In genomic region chr17:76411247-76411646, GRCh38 we compare ENCODE assay signal across 17 cellular contexts. TPM values are rescaled to one million over a fixed set of nuclear protein-coding genes. Genes with fewer than 3 reads are reported as not detected.
A peak's percentile ranks its signal among the peaks of the same experiment; 100 is the strongest.
DNase-seq lines count a peak whose midpoint lies in the region; ATAC-seq and TF ChIP-seq lines count a peak whose summit lies in the region.
"Had no signal": no experiment of that assay in that cellular context is flagged by ENCODE, and none has a peak within 500 bp of the region (broad histone marks: within the 10 kb centered on the region; RNA-seq: fewer than 3 reads in every experiment).

No MANE protein-coding gene starts in this region.

- intact Hi-C loops in activated CD4-positive, alpha-beta T cell treated with anti-CD3 and anti-CD28 coated beads, Interleukin-2, amount 10 ng/mL, durations not matched to agents 24 days and 14 days (cut with micrococcal nuclease) = no loop called here
- intact Hi-C loops in upper lobe of right lung (cut with DNase I) = no loop called here

- no peak overlapping the region for H3K4ac ChIP-seq in neuronal stem cell (ENCODE audit: low read length)

- H3K4me3 ChIP-seq in neuronal stem cell (ENCODE audit: low read length in 2 of 2) (no peak overlapping the region), upper lobe of right lung (no peak overlapping the region), foreskin fibroblast (ENCODE audit: low read depth in 1 of 2, low read length in 2 of 2) (no peak overlapping the region)
- H3K4me3 ChIP-seq: A549 had no signal

- no peak overlapping the region for H2AK5ac ChIP-seq in neuronal stem cell (ENCODE audit: low read depth, low read length)

- H3K36me3 Mint-ChIP-seq in activated CD4-positive, alpha-beta T cell treated with anti-CD3 and anti-CD28 coated beads, Interleukin-2, amount 10 ng/mL, durations not matched to agents 24 days and 14 days (ENCODE audit: low read depth) = peaks cover 4% of the 10 kb centered on the region
- H3K36me3 Mint-ChIP-seq in T-helper 17 cell (ENCODE audit: low read depth) = no peaks in the 10 kb centered on the region

- DNase-seq in activated CD4-positive, alpha-beta T cell treated with anti-CD3 and anti-CD28 coated beads, Interleukin-2, amount 10 ng/mL, durations not matched to agents 24 days and 14 days = peak; percentile 54
- no peak for DNase-seq in activated CD4-positive, alpha-beta T cell treated with anti-CD3 and anti-CD28 coated beads, Interleukin-2, amount 50 U/mL, for 1 hour
- DNase-seq in T-helper 17 cell (no peak), neuronal stem cell (ENCODE audit: low spot score) (no peak), upper lobe of right lung (peak; percentile 40), foreskin fibroblast (no peak), putamen (ENCODE audit: low spot score) (no peak)
- DNase-seq: AML-193; Caco-2; CD4-positive, alpha-beta T cell; H9 had no signal

- H3K23ac ChIP-seq in neuronal stem cell (ENCODE audit: low read depth, low read length, poor library complexity) = no peak overlapping the region

- peaks cover 2 to 32% of the 10 kb centered on the region in 2 donors for H3K36me3 ChIP-seq in neuronal stem cell (replicated peaks in 1 of 2; ENCODE audit: control insufficient read depth in 2 of 2, insufficient read depth in 2 of 2, low read length in 2 of 2)
- H3K36me3 ChIP-seq in upper lobe of right lung = no peaks in the 10 kb centered on the region

- H4K91ac ChIP-seq in neuronal stem cell (ENCODE audit: low read depth, low read length, poor library complexity) = no peak overlapping the region

- H3K79me1 ChIP-seq in neuronal stem cell (ENCODE audit: low read depth, low read length) = peaks cover 10% of the 10 kb centered on the region

- H3K4me1 Mint-ChIP-seq in activated CD4-positive, alpha-beta T cell treated with anti-CD3 and anti-CD28 coated beads, Interleukin-2, amount 10 ng/mL, durations not matched to agents 24 days and 14 days = peaks cover 12% of the 10 kb centered on the region
- peaks cover 8% of the 10 kb centered on the region for H3K4me1 Mint-ChIP-seq in T-helper 17 cell

- H2BK15ac ChIP-seq in neuronal stem cell (ENCODE audit: low read length) = no peak overlapping the region

- H3K27me3 ChIP-seq in neuronal stem cell (ENCODE audit: control insufficient read depth in 3 of 3, insufficient read depth in 3 of 3, low read depth in 1 of 3, low read length in 3 of 3) (no peaks in the 10 kb centered on the region), upper lobe of right lung (no peaks in the 10 kb centered on the region)

- H2AFZ ChIP-seq in neuronal stem cell (ENCODE audit: low read length) = no peak overlapping the region

- no peaks in the 10 kb centered on the region for H3K9me3 Mint-ChIP-seq in activated CD4-positive, alpha-beta T cell treated with anti-CD3 and anti-CD28 coated beads, Interleukin-2, amount 10 ng/mL, durations not matched to agents 24 days and 14 days
- H3K9me3 Mint-ChIP-seq: CD4-positive, alpha-beta T cell; H9 had no signal

- TF ChIP-seq CTCF in upper lobe of right lung (IDR thresholded peaks at IDR 0.05) (no peak), foreskin fibroblast (IDR thresholded peaks at IDR 0.05; ENCODE audit: low read depth, low read length) (no peak)

- ATAC-seq in T-helper 17 cell (no peak), upper lobe of right lung (no peak)
- ATAC-seq: A549, HepG2 had no signal

- H3K4me1 ChIP-seq in neuronal stem cell (ENCODE audit: control insufficient read depth in 2 of 2, insufficient read depth in 1 of 2, low read depth in 1 of 2, low read length in 2 of 2) = peaks cover 13 to 20% of the 10 kb centered on the region in 2 donors
- peaks cover 7% of the 10 kb centered on the region for H3K4me1 ChIP-seq in upper lobe of right lung
- H3K4me1 ChIP-seq: A549, Caco-2 had no signal

- H2BK120ac ChIP-seq in neuronal stem cell (ENCODE audit: low read depth, low read length) = no peak overlapping the region

- no peaks in the 10 kb centered on the region for H3K27me3 Mint-ChIP-seq in activated CD4-positive, alpha-beta T cell treated with anti-CD3 and anti-CD28 coated beads, Interleukin-2, amount 10 ng/mL, durations not matched to agents 24 days and 14 days
- no peaks in the 10 kb centered on the region for H3K27me3 Mint-ChIP-seq in T-helper 17 cell
- H3K27me3 Mint-ChIP-seq: CD4-positive, alpha-beta T cell had no signal

- H2BK5ac ChIP-seq in neuronal stem cell (ENCODE audit: low read length) = no peak overlapping the region

- no peak overlapping the region for H2BK12ac ChIP-seq in neuronal stem cell (ENCODE audit: low read length)

- H3K18ac ChIP-seq in neuronal stem cell (ENCODE audit: low read length) = no peak overlapping the region

- no CpG with 5 or more reads among the region's 5 CpGs for WGBS in neuronal stem cell (ENCODE audit: extremely low coverage in 2 of 2, insufficient read length in 2 of 2, insufficient replicate concordance in 1 of 2), 2 donors

- no peak overlapping the region for H3K27ac Mint-ChIP-seq in activated CD4-positive, alpha-beta T cell treated with anti-CD3 and anti-CD28 coated beads, Interleukin-2, amount 10 ng/mL, durations not matched to agents 24 days and 14 days
- no peak overlapping the region for H3K27ac Mint-ChIP-seq in T-helper 17 cell
- H3K27ac Mint-ChIP-seq: CD4-positive, alpha-beta T cell; H9 had no signal

- H3K14ac ChIP-seq in neuronal stem cell (ENCODE audit: low read length) = no peak overlapping the region

- no peak overlapping the region for H3K27ac ChIP-seq in neuronal stem cell (replicated peaks; ENCODE audit: low read length)
- no peak overlapping the region for H3K27ac ChIP-seq in upper lobe of right lung
- H3K27ac ChIP-seq: 22Rv1, A549, C4-2B had no signal

- H3K9me3 ChIP-seq in T-helper 17 cell (ENCODE audit: control insufficient read depth, low read length, poor library complexity, severe bottlenecking) (no peaks in the 10 kb centered on the region), neuronal stem cell (replicated peaks in 1 of 2; ENCODE audit: control insufficient read depth in 2 of 2, insufficient read depth in 1 of 2, low read depth in 1 of 2, low read length in 2 of 2) (no peaks in the 10 kb centered on the region), upper lobe of right lung (no peaks in the 10 kb centered on the region)
- H3K9me3 ChIP-seq: A549, Caco-2 had no signal

- H3K4me3 Mint-ChIP-seq in activated CD4-positive, alpha-beta T cell treated with anti-CD3 and anti-CD28 coated beads, Interleukin-2, amount 10 ng/mL, durations not matched to agents 24 days and 14 days = no peak overlapping the region
- H3K4me3 Mint-ChIP-seq in T-helper 17 cell = peak overlapping the region; percentile 19
- H3K4me3 Mint-ChIP-seq: CD4-positive, alpha-beta T cell; H9 had no signal

- H3K4me2 ChIP-seq in neuronal stem cell (ENCODE audit: insufficient read depth, low read length, poor library complexity, severe bottlenecking) = no peak overlapping the region
- H3K4me2 ChIP-seq: A549 had no signal

- H3K9ac ChIP-seq in neuronal stem cell (ENCODE audit: low read depth, low read length, poor library complexity) = peak overlapping the region; percentile 77

- H4K8ac ChIP-seq in neuronal stem cell (ENCODE audit: low read depth, low read length) = no peak overlapping the region

RNA-seq across cellular contexts. Expression of gene SPHK1, which starts 26.8 kb away (rescaled TPM):
- 26.8 and 27.6 TPM in 2 replicates for total RNA-seq in activated CD4-positive, alpha-beta T cell treated with anti-CD3 and anti-CD28 coated beads, Interleukin-2, amount 10 ng/mL, durations not matched to agents 24 days and 14 days
- total RNA-seq in T-helper 17 cell (1 to 10 TPM; 2.4 to 6.0 TPM), upper lobe of right lung (8.5 TPM)
- 13.3 TPM for polyA plus RNA-seq in neuronal stem cell (2013, experiment 1 of 2)
- 13.0 TPM for polyA plus RNA-seq in neuronal stem cell (2013, experiment 2 of 2)

RNA-seq across cellular contexts. Expression of gene UBE2O, which starts 41.7 kb away (rescaled TPM):
- total RNA-seq in activated CD4-positive, alpha-beta T cell treated with anti-CD3 and anti-CD28 coated beads, Interleukin-2, amount 10 ng/mL, durations not matched to agents 24 days and 14 days = 43.8 and 44.0 TPM in 2 replicates
- 10 to 100 TPM; 29.1 to 38.9 TPM for total RNA-seq in T-helper 17 cell
- 17.1 TPM for polyA plus RNA-seq in neuronal stem cell (2013, experiment 1 of 2)
- 16.9 TPM for polyA plus RNA-seq in neuronal stem cell (2013, experiment 2 of 2)
- 19.3 TPM for total RNA-seq in upper lobe of right lung

RNA-seq across cellular contexts. Expression of gene AANAT, which starts 56.2 kb away (rescaled TPM):
- not detected in 2 replicates for total RNA-seq in activated CD4-positive, alpha-beta T cell treated with anti-CD3 and anti-CD28 coated beads, Interleukin-2, amount 10 ng/mL, durations not matched to agents 24 days and 14 days
- total RNA-seq in T-helper 17 cell (not detected), upper lobe of right lung (not detected)
- 0.13 TPM for polyA plus RNA-seq in neuronal stem cell (2013, experiment 1 of 2)
- polyA plus RNA-seq in neuronal stem cell (2013, experiment 2 of 2) = not detected
- total RNA-seq: Caco-2, H1, HepG2 had no signal
- polyA plus RNA-seq: BJ had no signal

RNA-seq across cellular contexts. Expression of gene PRPSAP1, which starts 57.5 kb away (rescaled TPM):
- total RNA-seq in activated CD4-positive, alpha-beta T cell treated with anti-CD3 and anti-CD28 coated beads, Interleukin-2, amount 10 ng/mL, durations not matched to agents 24 days and 14 days = 37.2 and 45.2 TPM in 2 replicates
- 10 to 100 TPM; 19.4 to 22.1 TPM for total RNA-seq in T-helper 17 cell
- polyA plus RNA-seq in neuronal stem cell (2013, experiment 1 of 2) = 51.3 TPM
- polyA plus RNA-seq in neuronal stem cell (2013, experiment 2 of 2) = 47.7 TPM
- 60.2 TPM for total RNA-seq in upper lobe of right lung

Comparison
In these comparisons a context has a peak if more than half of its experiments do, and no peak if none do; other contexts are left out.
1. DNase-seq: peak in activated CD4-positive, alpha-beta T cell treated with anti-CD3 and anti-CD28 coated beads, Interleukin-2, amount 10 ng/mL, durations not matched to agents 24 days and 14 days (single experiment) and upper lobe of right lung (single experiment); none in activated CD4-positive, alpha-beta T cell treated with anti-CD3 and anti-CD28 coated beads, Interleukin-2, amount 50 U/mL, for 1 hour (single experiment), T-helper 17 cell (0 of 3), neuronal stem cell (single experiment), foreskin fibroblast (0 of 2) and putamen (single experiment).